ENCODE assay signal across 8 cellular contexts in the genomic region with DNA sequence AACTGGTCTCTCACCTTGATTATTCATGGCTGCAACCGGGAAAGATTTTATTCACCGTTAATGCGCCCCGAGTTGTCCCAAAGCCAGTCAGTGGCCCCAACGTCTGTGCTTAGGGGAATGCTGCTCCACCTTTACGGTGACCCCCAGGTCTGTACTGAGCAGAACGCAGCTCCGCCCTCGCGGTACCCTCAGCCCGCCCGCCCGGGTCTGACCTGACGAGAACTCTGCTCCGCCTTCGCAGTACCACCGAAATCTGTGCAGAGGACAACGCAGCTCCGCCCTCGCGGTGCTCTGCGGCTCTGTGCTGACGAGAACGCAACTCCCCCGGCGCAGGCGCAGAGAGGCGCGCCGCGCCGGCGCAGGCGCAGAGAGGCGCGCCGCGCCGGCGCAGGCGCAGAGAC. TPM values are rescaled to one million over a fixed set of nuclear protein-coding genes. Genes with fewer than 3 reads are reported as not detected.
DNase-seq lines count a peak whose midpoint lies in the region; ATAC-seq and TF ChIP-seq lines count a peak whose summit lies in the region.
"Not testable (repeated sequence)": the region's sequence is repeated elsewhere in the genome, so short reads cannot be mapped to it uniquely, and the experiment has no call there.

No MANE protein-coding gene starts in this region.

- H3K4me1 ChIP-seq in CD8-positive, alpha-beta memory T cell (ENCODE audit: insufficient read depth, low read length); body of pancreas; right lobe of liver; psoas muscle; uterus: not testable (repeated sequence)

- 66 to 73% methylated on average over 16 to 17 of the region's 41 CpGs for WGBS in body of pancreas, 2 donors
- WGBS in right lobe of liver (ENCODE audit: insufficient coverage, low coverage, low lambda C conversion rate, missing lambda C conversion rate), result 80% methylated on average over 33 of the region's 41 CpGs
- WGBS in psoas muscle, 3 donors, result 71 to 77% (median 77%) methylated on average over 27 to 41 of the region's 41 CpGs

- H3K9me3 ChIP-seq in CD8-positive, alpha-beta memory T cell (ENCODE audit: low read length); body of pancreas; right lobe of liver; psoas muscle; uterus: not testable (repeated sequence)

- not testable (repeated sequence) for TF ChIP-seq POLR2A in NB4 (IDR thresholded peaks at IDR 0.05; ENCODE audit: extremely low read depth, insufficient read length); body of pancreas (IDR thresholded peaks at IDR 0.05); right lobe of liver (IDR thresholded peaks at IDR 0.05); uterus (IDR thresholded peaks at IDR 0.05)

- intact Hi-C loops in body of pancreas (cut with DNase I); right lobe of liver (cut with DNase I); psoas muscle (cut with DNase I); uterus (cut with DNase I; ENCODE audit: low total_unique reads): not testable (repeated sequence)

- H3K27ac ChIP-seq in CD8-positive, alpha-beta memory T cell (ENCODE audit: low read depth, low read length); body of pancreas; right lobe of liver; psoas muscle; uterus: not testable (repeated sequence)

- TF ChIP-seq CTCF in NB4 (IDR thresholded peaks at IDR 0.05; ENCODE audit: low read depth, low read length); body of pancreas (IDR thresholded peaks at IDR 0.05); glutamatergic neuron (IDR thresholded peaks at IDR 0.05; ENCODE audit: partially characterized antibody, unreplicated experiment); right lobe of liver (IDR thresholded peaks at IDR 0.05); psoas muscle (IDR thresholded peaks at IDR 0.05); uterus (IDR thresholded peaks at IDR 0.05): not testable (repeated sequence)

- H3K27me3 Mint-ChIP-seq in CD8-positive, alpha-beta memory T cell; glutamatergic neuron (ENCODE audit: unreplicated experiment): not testable (repeated sequence)

- H3K27me3 ChIP-seq in CD8-positive, alpha-beta memory T cell (ENCODE audit: insufficient read depth, low read length, poor library complexity, severe bottlenecking); body of pancreas; right lobe of liver; psoas muscle (ENCODE audit: insufficient read depth in 3 of 3, low read length in 2 of 3); uterus: not testable (repeated sequence)

- H3K36me3 Mint-ChIP-seq in CD8-positive, alpha-beta memory T cell; glutamatergic neuron (ENCODE audit: unreplicated experiment): not testable (repeated sequence)

- POLR2A ChIA-PET in CD8-positive, alpha-beta memory T cell (lab: Charles Lee), result not testable (repeated sequence)

- not testable (repeated sequence) for H3K4me1 Mint-ChIP-seq in CD8-positive, alpha-beta memory T cell; glutamatergic neuron (ENCODE audit: low read depth, unreplicated experiment)

- not testable (repeated sequence) for H3K36me3 ChIP-seq in CD8-positive, alpha-beta memory T cell (ENCODE audit: insufficient read depth, low read length); body of pancreas (replicated peaks in 1 of 2; ENCODE audit: insufficient read depth in 1 of 2, low read depth in 2 of 2); right lobe of liver; psoas muscle (ENCODE audit: insufficient read depth in 1 of 2, low read depth in 1 of 2); uterus

- H3K4me3 ChIP-seq in CD8-positive, alpha-beta memory T cell (ENCODE audit: low read length); NB4 (ENCODE audit: low read depth, low read length); body of pancreas; right lobe of liver; psoas muscle; uterus: not testable (repeated sequence)

- H3K9me3 Mint-ChIP-seq in CD8-positive, alpha-beta memory T cell; glutamatergic neuron (ENCODE audit: unreplicated experiment): not testable (repeated sequence)

- H3K4me3 Mint-ChIP-seq in CD8-positive, alpha-beta memory T cell, result peak overlapping the region in 1 of 7 donors; percentile 66
- H3K4me3 Mint-ChIP-seq in glutamatergic neuron (ENCODE audit: unreplicated experiment), result not testable (repeated sequence)

- peak; percentile 27 for ATAC-seq in body of pancreas
- ATAC-seq in right lobe of liver, result not testable (repeated sequence)
- ATAC-seq in psoas muscle, result peak in 3 of 4 donors; percentile 48 to 77 (median 72)

- DNase-seq in CD8-positive, alpha-beta memory T cell, result peak in 3 of 5 donors; percentile 13 to 54 (median 16)
- DNase-seq in NB4 (ENCODE audit: low read depth) (peak; percentile 2), body of pancreas (peak in 3 of 4 donors; percentile 15 to 41 (median 23)), glutamatergic neuron (peak; percentile 44), right lobe of liver (peak in 2 of 3 donors; percentile 21 to 50), psoas muscle (peak; percentile 40 to 58), uterus (peak; percentile 43 to 60)
- peak; percentile 22 for DNase-seq in activated CD4-positive, alpha-beta T cell treated with anti-CD3 and anti-CD28 coated beads for 48 hours

- peak overlapping the region in 1 of 8 donors; percentile 71 for H3K27ac Mint-ChIP-seq in CD8-positive, alpha-beta memory T cell
- H3K27ac Mint-ChIP-seq in glutamatergic neuron (ENCODE audit: unreplicated experiment), result not testable (repeated sequence)

- CTCF ChIA-PET in CD8-positive, alpha-beta memory T cell (lab: Charles Lee), result not testable (repeated sequence)

RNA-seq across cellular contexts. Expression of a gene that starts 18.6 kb away (rescaled TPM):
- 10 to 100 TPM; 15.7 to 16.4 TPM for total RNA-seq in CD8-positive, alpha-beta memory T cell
- 1.5 TPM for polyA plus RNA-seq in CD8-positive, alpha-beta memory T cell
- total RNA-seq in body of pancreas (10 to 100 TPM in 1 of 2 donors, 1 to 10 TPM in 1; 6.2 to 15.5 TPM), glutamatergic neuron (ENCODE audit: unreplicated experiment) (22.2 TPM), right lobe of liver (10 to 100 TPM in 1 of 6 experiments, 1 to 10 TPM in 5; 2.0 to 11.6 (median 4.4) TPM), psoas muscle (10 to 100 TPM in 3 of 4 donors, 1 to 10 TPM in 1; 7.3 to 15.9 (median 12.1) TPM), uterus (10 to 100 TPM in 1 of 4 donors, 1 to 10 TPM in 2, not detected in 1; 1.0 to 26.9 (median 4.7) TPM)
- polyA plus RNA-seq in psoas muscle, result 10 to 100 TPM in 2 of 3 donors, 1 to 10 TPM in 1; 9.5 to 13.0 (median 12.1) TPM
